Comparison of ENCODE assay signal across 1 cellular context in the genomic region with DNA sequence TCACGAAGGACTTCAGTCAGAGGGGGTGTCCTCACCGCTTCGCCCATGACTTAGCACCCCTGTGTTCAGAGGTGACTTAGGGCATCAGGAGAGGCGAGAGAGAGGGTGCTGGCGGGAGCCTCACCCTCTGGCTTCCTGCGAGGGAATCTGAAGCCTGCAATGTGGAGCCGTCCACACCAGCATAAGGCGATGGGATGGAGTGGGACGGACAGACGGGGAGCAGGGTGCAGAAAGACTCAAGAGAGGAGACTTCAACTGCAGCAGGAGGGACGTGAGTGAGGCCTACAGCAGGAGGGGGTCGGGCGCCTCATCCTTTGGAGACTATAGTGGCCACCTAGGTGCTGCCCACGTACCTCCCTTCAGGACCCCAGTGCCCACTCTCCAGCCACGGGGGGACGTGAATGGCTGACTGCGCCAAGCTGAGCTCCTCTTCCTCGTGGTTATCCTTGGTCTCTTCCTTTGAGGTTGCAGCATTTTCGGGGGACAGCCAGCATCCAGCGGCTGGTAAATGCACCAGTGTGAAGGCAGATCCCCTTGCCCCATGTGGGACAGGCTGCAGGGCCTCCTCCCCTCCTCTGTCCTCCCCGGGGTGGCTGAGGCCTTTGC.
TF ChIP-seq lines count a peak whose summit lies in the region.

No MANE protein-coding gene starts in this region.

TF ChIP-seq in HepG2, 621 proteins besides CTCF, POLR2A, EP300 and RAD21:
- TF ChIP-seq, protein P1, sequence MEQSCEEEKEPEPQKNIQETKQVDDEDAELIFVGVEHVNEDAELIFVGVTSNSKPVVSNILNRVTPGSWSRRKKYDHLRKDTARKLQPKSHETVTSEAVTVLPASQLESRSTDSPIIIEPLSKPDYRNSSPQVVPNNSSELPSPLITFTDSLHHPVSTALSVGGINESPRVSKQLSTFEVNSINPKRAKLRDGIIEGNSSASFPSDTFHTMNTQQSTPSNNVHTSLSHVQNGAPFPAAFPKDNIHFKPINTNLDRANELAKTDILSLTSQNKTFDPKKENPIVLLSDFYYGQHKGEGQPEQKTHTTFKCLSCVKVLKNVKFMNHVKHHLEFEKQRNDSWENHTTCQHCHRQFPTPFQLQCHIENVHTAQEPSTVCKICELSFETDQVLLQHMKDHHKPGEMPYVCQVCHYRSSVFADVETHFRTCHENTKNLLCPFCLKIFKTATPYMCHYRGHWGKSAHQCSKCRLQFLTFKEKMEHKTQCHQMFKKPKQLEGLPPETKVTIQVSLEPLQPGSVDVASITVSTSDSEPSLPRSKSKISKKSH (CRISPR knock-in tag; IDR thresholded peaks at IDR 0.05; ENCODE audit: borderline replicate concordance): no peak
- no peak for TF ChIP-seq ETV6 (CRISPR knock-in tag; conservative IDR thresholded peaks at IDR 0.05)
- no peak for TF ChIP-seq NR2F1 (CRISPR knock-in tag; IDR thresholded peaks at IDR 0.05)
- TF ChIP-seq, protein P2, sequence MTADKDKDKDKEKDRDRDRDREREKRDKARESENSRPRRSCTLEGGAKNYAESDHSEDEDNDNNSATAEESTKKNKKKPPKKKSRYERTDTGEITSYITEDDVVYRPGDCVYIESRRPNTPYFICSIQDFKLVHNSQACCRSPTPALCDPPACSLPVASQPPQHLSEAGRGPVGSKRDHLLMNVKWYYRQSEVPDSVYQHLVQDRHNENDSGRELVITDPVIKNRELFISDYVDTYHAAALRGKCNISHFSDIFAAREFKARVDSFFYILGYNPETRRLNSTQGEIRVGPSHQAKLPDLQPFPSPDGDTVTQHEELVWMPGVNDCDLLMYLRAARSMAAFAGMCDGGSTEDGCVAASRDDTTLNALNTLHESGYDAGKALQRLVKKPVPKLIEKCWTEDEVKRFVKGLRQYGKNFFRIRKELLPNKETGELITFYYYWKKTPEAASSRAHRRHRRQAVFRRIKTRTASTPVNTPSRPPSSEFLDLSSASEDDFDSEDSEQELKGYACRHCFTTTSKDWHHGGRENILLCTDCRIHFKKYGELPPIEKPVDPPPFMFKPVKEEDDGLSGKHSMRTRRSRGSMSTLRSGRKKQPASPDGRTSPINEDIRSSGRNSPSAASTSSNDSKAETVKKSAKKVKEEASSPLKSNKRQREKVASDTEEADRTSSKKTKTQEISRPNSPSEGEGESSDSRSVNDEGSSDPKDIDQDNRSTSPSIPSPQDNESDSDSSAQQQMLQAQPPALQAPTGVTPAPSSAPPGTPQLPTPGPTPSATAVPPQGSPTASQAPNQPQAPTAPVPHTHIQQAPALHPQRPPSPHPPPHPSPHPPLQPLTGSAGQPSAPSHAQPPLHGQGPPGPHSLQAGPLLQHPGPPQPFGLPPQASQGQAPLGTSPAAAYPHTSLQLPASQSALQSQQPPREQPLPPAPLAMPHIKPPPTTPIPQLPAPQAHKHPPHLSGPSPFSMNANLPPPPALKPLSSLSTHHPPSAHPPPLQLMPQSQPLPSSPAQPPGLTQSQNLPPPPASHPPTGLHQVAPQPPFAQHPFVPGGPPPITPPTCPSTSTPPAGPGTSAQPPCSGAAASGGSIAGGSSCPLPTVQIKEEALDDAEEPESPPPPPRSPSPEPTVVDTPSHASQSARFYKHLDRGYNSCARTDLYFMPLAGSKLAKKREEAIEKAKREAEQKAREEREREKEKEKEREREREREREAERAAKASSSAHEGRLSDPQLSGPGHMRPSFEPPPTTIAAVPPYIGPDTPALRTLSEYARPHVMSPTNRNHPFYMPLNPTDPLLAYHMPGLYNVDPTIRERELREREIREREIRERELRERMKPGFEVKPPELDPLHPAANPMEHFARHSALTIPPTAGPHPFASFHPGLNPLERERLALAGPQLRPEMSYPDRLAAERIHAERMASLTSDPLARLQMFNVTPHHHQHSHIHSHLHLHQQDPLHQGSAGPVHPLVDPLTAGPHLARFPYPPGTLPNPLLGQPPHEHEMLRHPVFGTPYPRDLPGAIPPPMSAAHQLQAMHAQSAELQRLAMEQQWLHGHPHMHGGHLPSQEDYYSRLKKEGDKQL (CRISPR knock-in tag; IDR thresholded peaks at IDR 0.05; ENCODE audit: low read depth): no peak
- TF ChIP-seq ZNF431 (CRISPR knock-in tag; IDR thresholded peaks at IDR 0.05; ENCODE audit: borderline replicate concordance, low read depth): no peak
- no peak for TF ChIP-seq ZNF30 (CRISPR knock-in tag; IDR thresholded peaks at IDR 0.05)
- TF ChIP-seq NR2F6 (IDR thresholded peaks at IDR 0.05): no peak
- TF ChIP-seq NR2F6 (CRISPR knock-in tag; IDR thresholded peaks at IDR 0.05): no peak
- TF ChIP-seq SRSF1 (optimal IDR thresholded peaks at IDR 0.05; ENCODE audit: low read depth, low read length): no peak
- TF ChIP-seq JARID2 (CRISPR knock-in tag; IDR thresholded peaks at IDR 0.05; ENCODE audit: insufficient replicate concordance): no peak
- TF ChIP-seq NR1H2 (CRISPR knock-in tag; IDR thresholded peaks at IDR 0.05; ENCODE audit: borderline replicate concordance, low read depth): no peak
- TF ChIP-seq FOXK1 (CRISPR knock-in tag; IDR thresholded peaks at IDR 0.05; ENCODE audit: borderline replicate concordance, low read depth): no peak
- no peak for TF ChIP-seq TSC22D2 (CRISPR knock-in tag; IDR thresholded peaks at IDR 0.05; ENCODE audit: borderline replicate concordance)
- no peak for TF ChIP-seq HNRNPUL1 (IDR thresholded peaks at IDR 0.05; ENCODE audit: low read depth, low read length)
- no peak for TF ChIP-seq TAF1 (CRISPR knock-in tag; IDR thresholded peaks at IDR 0.05)
- no peak for TF ChIP-seq ZC3H4 (CRISPR knock-in tag; IDR thresholded peaks at IDR 0.05; ENCODE audit: borderline replicate concordance)
- no peak for TF ChIP-seq PCBP1 (IDR thresholded peaks at IDR 0.05; ENCODE audit: borderline replicate concordance, low read depth, low read length)
- TF ChIP-seq, protein P3, sequence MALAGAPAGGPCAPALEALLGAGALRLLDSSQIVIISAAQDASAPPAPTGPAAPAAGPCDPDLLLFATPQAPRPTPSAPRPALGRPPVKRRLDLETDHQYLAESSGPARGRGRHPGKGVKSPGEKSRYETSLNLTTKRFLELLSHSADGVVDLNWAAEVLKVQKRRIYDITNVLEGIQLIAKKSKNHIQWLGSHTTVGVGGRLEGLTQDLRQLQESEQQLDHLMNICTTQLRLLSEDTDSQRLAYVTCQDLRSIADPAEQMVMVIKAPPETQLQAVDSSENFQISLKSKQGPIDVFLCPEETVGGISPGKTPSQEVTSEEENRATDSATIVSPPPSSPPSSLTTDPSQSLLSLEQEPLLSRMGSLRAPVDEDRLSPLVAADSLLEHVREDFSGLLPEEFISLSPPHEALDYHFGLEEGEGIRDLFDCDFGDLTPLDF (CRISPR knock-in tag; IDR thresholded peaks at IDR 0.05): no peak
